8 cellular contexts compared by ENCODE assay signal in genomic region chr18:45874501-45875184, GRCh38.
DNase-seq lines count a peak whose midpoint lies in the region; ATAC-seq lines count a peak whose summit lies in the region.

No MANE protein-coding gene starts in this region.

- ATAC-seq in GM19351 (IDR thresholded peaks at IDR 0.05; ENCODE audit: unreplicated experiment) (peak; percentile 92), HG03280 (IDR thresholded peaks at IDR 0.05; ENCODE audit: unreplicated experiment) (peak; percentile 80)

- peak; percentile 10 to 31 (median 25) for DNase-seq in activated CD8-positive, alpha-beta memory T cell treated with anti-CD3 and anti-CD28 coated beads for 48 hours (ENCODE audit: low read depth in 2 of 3, low spot score in 2 of 3)
- DNase-seq in stimulated activated CD4-positive, alpha-beta T cell treated with anti-CD3 and anti-CD28 coated beads, Interleukin-2, amount 100 ng/mL, for 24 hours, result peak; percentile 57 to 62
- DNase-seq in NOMO-1 treated with DMSO at 0.1 percent for 48 hours (lab: John Stamatoyannopoulos, UW; ENCODE audit: unreplicated experiment) (no peak), NCI-H446 treated with DMSO at 0.1 percent for 48 hours (lab: John Stamatoyannopoulos, UW) (no peak), substantia nigra (lab: John Stamatoyannopoulos, UW) (no peak), hippocampal formation (lab: John Stamatoyannopoulos, UW) (no peak)

- H3K27ac ChIP-seq in substantia nigra (ENCODE audit: low read depth, low read length, poor library complexity, severe bottlenecking), result no peak overlapping the region

Comparison
In these comparisons a context has a peak if more than half of its experiments do, and no peak if none do; other contexts are left out.
1. DNase-seq: peak in activated CD8-positive, alpha-beta memory T cell treated with anti-CD3 and anti-CD28 coated beads for 48 hours (3 of 3) and stimulated activated CD4-positive, alpha-beta T cell treated with anti-CD3 and anti-CD28 coated beads, Interleukin-2, amount 100 ng/mL, for 24 hours (2 of 2); none in NOMO-1 treated with DMSO at 0.1 percent for 48 hours (single experiment), NCI-H446 treated with DMSO at 0.1 percent for 48 hours (single experiment), substantia nigra (0 of 49) and hippocampal formation (0 of 2).